In the genomic region with DNA sequence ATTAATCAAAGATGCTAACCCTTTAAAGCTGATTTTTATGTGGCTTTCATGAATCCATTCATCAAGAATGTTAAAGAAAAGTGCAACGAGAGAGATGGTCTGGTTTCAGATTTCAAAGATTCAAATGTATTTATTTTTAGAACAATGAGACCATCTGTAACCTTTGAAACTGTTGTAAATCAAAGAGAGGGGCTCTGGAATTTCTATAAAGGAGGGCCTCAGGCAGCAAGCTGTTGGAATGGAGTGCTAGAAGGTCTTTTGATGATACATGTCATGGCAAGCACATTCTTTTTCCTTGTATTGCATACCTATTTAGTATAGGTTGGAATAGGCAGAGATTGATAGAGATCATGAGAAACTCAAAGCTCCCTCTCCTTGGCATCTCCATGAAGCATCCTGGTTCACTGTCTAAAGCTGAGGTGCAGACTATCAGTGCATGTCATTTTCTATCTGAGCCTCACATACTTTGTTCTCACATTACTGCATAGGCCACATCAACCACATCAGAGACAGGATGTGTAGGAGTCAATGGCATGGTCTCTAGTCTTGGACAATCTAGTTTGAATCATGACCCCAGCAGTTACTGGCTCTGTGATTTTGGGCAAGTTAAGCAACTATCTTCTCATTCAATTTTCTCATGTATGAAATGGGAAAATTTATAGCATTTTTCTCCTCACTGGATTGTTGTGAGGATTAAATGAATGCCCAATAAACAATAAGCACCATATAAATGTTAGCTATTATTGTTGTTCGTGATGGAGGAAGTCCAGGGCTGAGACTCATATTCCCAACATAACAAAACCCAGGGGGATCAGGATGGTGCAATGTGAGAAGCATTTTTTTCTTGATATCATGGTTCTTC, we compare ENCODE assay signal across 12 cellular contexts.
DNase-seq lines count a peak whose midpoint lies in the region; ATAC-seq lines count a peak whose summit lies in the region.
"Had no signal": no experiment of that assay in that cellular context is flagged by ENCODE, and none has a peak within 500 bp of the region (broad histone marks: within the 10 kb centered on the region; RNA-seq: fewer than 3 reads in every experiment).

No MANE protein-coding gene starts in this region.

- DNase-seq in OCI-M1 (lab: John Stamatoyannopoulos, UW) (peak; percentile 72), fibroblast of peridontal ligament (ENCODE audit: extremely low read depth) (peak; percentile 85), stromal cell of bone marrow (ENCODE audit: low read depth) (peak; percentile 58)
- DNase-seq in activated T-cell treated with anti-CD3 and anti-CD28 coated beads, Interleukin-2, amount 50 U/mL, for 48 hours, result no peak
- DNase-seq in activated CD4-positive, alpha-beta T cell treated with anti-CD3 and anti-CD28 coated beads, Interleukin-2, amount 50 U/mL, for 48 hours, result no peak
- DNase-seq: activated naive CD4-positive, alpha-beta T cell treated with Interleukin-2 at 50 U/mL for 16 hours; heart left ventricle; NCI-H510A treated with DMSO at 0.1 percent for 48 hours; right lobe of liver; uterus had no signal

- ATAC-seq in GM18867 (IDR thresholded peaks at IDR 0.05; ENCODE audit: unreplicated experiment), result peak; percentile 54
- ATAC-seq in HG02973 (IDR thresholded peaks at IDR 0.05; ENCODE audit: unreplicated experiment), result no peak
- ATAC-seq: heart left ventricle, right lobe of liver had no signal

Comparison
In these comparisons a context has a peak if more than half of its experiments do, and no peak if none do; other contexts are left out.
1. DNase-seq: peak in OCI-M1 (single experiment), fibroblast of peridontal ligament (single experiment) and stromal cell of bone marrow (single experiment); none in activated T-cell treated with anti-CD3 and anti-CD28 coated beads, Interleukin-2, amount 50 U/mL, for 48 hours (0 of 2) and activated CD4-positive, alpha-beta T cell treated with anti-CD3 and anti-CD28 coated beads, Interleukin-2, amount 50 U/mL, for 48 hours (0 of 2).